ENCODE assay signal across 10 cellular contexts in the genomic region with DNA sequence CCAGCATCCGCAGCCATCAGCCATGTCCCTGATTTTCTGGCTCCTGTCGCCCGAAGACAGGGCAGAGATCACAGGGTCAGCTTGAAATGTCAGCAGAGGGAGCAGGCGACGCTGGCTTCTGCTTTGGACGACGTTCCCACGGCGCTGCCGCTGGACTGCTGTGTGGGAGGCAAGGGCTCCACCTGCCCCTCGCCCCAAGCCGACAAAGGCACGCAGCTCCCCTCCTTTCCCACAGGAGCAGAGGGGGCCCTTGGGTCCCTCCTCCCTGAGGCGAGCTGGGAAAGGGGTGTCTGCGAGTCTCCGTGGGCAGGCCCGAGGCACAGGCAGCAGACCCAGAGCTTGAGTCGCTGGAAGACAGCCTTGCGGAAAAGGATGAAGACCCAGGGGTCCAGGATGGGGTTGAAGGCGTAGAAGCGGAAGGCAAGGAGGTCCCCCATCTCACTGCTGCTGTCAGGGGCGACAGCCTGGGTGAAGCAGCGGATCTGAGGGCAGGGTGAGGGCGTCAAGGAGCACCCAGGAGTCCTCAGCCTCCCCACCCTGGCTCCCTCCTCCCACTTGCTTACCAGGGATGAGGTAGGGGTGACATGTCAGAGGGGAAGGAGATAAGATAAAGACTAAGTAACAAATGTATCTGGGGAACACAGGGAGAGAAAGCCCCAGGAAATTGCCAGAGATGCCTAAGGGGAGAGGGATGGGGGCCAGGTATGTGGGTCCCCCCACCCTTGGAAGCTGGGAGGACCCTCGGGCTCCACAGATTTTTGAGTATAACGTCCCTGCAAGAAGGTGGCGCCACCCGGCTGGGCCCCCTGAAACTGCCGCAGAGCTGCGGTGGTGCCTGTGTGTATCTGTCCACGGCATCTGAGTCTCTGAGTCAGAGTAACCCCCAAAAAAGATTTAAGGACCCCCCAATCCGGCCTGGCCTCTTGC. TPM values are rescaled to one million over a fixed set of nuclear protein-coding genes. Genes with fewer than 3 reads are reported as not detected.
A peak's percentile ranks its signal among the peaks of the same experiment; 100 is the strongest.
DNase-seq lines count a peak whose midpoint lies in the region; ATAC-seq and TF ChIP-seq lines count a peak whose summit lies in the region.
"Had no signal": no experiment of that assay in that cellular context is flagged by ENCODE, and none has a peak within 500 bp of the region (broad histone marks: within the 10 kb centered on the region; RNA-seq: fewer than 3 reads in every experiment).

No MANE protein-coding gene starts in this region.

- H3K9me2 ChIP-seq in HCT116 (ENCODE audit: insufficient read depth) = no peaks in the 10 kb centered on the region

- CTCF ChIA-PET in HCT116 (lab: Charles Lee) = interaction anchor here (3.1 kb wide), 1 partner anchor 7 kb away, joined by 11 read pairs; no protein-coding TSS in a partner anchor

- H3K4me3 Mint-ChIP-seq in activated naive CD8-positive, alpha-beta T cell treated with anti-CD3 and anti-CD28 coated beads, Interleukin-2, amount 50 U/mL, for 24 hours = peak overlapping the region; percentile 87

- no peak overlapping the region for H2AFZ ChIP-seq in HCT116 (ENCODE audit: low read depth, low read length, poor library complexity, severe bottlenecking)

- BruUV-seq in HCT116 (replicated peaks; lab: Mats Ljungman, UMichigan) = no TSS peak

- RAD21 ChIA-PET in HCT116 (lab: Charles Lee; ENCODE audit: low non-redundant PET in 1 of 2, low total read pairs in 2 of 2, uncharacterized antibody in 2 of 2, unreplicated experiment in 2 of 2) = no interaction called here

- no peaks in the 10 kb centered on the region for H4K20me1 ChIP-seq in HCT116 (ENCODE audit: insufficient read depth)

- no peaks in the 10 kb centered on the region for H3K36me3 ChIP-seq in HCT116 (ENCODE audit: control insufficient read depth in 1 of 2, insufficient read depth in 2 of 2, low read length in 2 of 2)

- H3K36me3 Mint-ChIP-seq in activated naive CD8-positive, alpha-beta T cell treated with anti-CD3 and anti-CD28 coated beads, Interleukin-2, amount 50 U/mL, for 24 hours (ENCODE audit: low read depth) = peaks cover 30% of the 10 kb centered on the region

- H3K27me3 ChIP-seq in HCT116 (ENCODE audit: insufficient read depth, low read length) = no peaks in the 10 kb centered on the region

- DNase-seq in HCT116 (ENCODE audit: low read depth, low spot score) (no peak), left lobe of liver (ENCODE audit: low spot score) (no peak), amniotic stem cell (lab: John Stamatoyannopoulos, UW) (no peak), OCI-M1 (lab: John Stamatoyannopoulos, UW) (no peak)
- no peak for DNase-seq in activated naive CD8-positive, alpha-beta T cell treated with anti-CD3 and anti-CD28 coated beads, Interleukin-2, amount 50 U/mL, for 24 hours
- DNase-seq in stimulated activated naive CD8-positive, alpha-beta T cell treated with anti-CD3 and anti-CD28 coated beads, Interleukin-15, Interleukin-2, amounts not matched to agents 100 U/mL and 50 U/mL, for 24 hours = peak; percentile 63
- DNase-seq: NCI-H1092 treated with DMSO at 0.1 percent for 48 hours had no signal

- H3K4me3 ChIP-seq in HCT116 (replicated peaks in 1 of 2; ENCODE audit: low read depth in 1 of 2, low read length in 2 of 2) = no peak overlapping the region

- POLR2A ChIA-PET in HCT116 (lab: Charles Lee) = no interaction called here

- no peak for TF ChIP-seq RAD21 in HCT116 (IDR thresholded peaks at IDR 0.05; ENCODE audit: low read depth)

- H3K79me2 ChIP-seq in HCT116 (ENCODE audit: insufficient read depth, low read length) = no peaks in the 10 kb centered on the region

- no peak for TF ChIP-seq POLR2A in HCT116 (IDR thresholded peaks at IDR 0.05; ENCODE audit: borderline replicate concordance, extremely low read depth, insufficient read depth, insufficient read length)
- TF ChIP-seq POLR2A in GM18505 (IDR thresholded peaks at IDR 0.05; ENCODE audit: borderline replicate concordance, extremely low read depth, insufficient read depth, insufficient read length) = no peak

- ATAC-seq in HCT116 (no peak), left lobe of liver (peak; percentile 34), GM18867 (IDR thresholded peaks at IDR 0.05; ENCODE audit: unreplicated experiment) (no peak), GM18505 (IDR thresholded peaks at IDR 0.05; ENCODE audit: unreplicated experiment) (no peak)
- no peak for ATAC-seq in activated naive CD8-positive, alpha-beta T cell treated with anti-CD3 and anti-CD28 coated beads, Interleukin-2, amount 50 U/mL, for 24 hours
- no peak for ATAC-seq in stimulated activated naive CD8-positive, alpha-beta T cell treated with anti-CD3 and anti-CD28 coated beads, Interleukin-15, Interleukin-2, amounts not matched to agents 100 U/mL and 50 U/mL, for 24 hours

- H3K27ac ChIP-seq in HCT116 (ENCODE audit: low read depth, low read length) = no peak overlapping the region

- no peak overlapping the region for H3K4me2 ChIP-seq in HCT116 (ENCODE audit: low read length)

- H3K9me3 Mint-ChIP-seq in activated naive CD8-positive, alpha-beta T cell treated with anti-CD3 and anti-CD28 coated beads, Interleukin-2, amount 50 U/mL, for 24 hours = no peaks in the 10 kb centered on the region

- no peaks in the 10 kb centered on the region for H3K27me3 Mint-ChIP-seq in activated naive CD8-positive, alpha-beta T cell treated with anti-CD3 and anti-CD28 coated beads, Interleukin-2, amount 50 U/mL, for 24 hours

- peak in 2 of 3 experiments; percentile 34 to 44; a peak in 4 of 6 replicates for TF ChIP-seq CTCF in HCT116 (IDR thresholded peaks at IDR 0.05 in 2 of 3, conservative IDR thresholded peaks at IDR 0.05 in 1 of 3; ENCODE audit: borderline replicate concordance in 1 of 3, insufficient read depth in 1 of 3, low read depth in 2 of 3, low read length in 2 of 3)

- H3K27ac Mint-ChIP-seq in activated naive CD8-positive, alpha-beta T cell treated with anti-CD3 and anti-CD28 coated beads, Interleukin-2, amount 50 U/mL, for 24 hours = peak overlapping the region; percentile 99

- no peak overlapping the region for H3K9ac ChIP-seq in HCT116 (ENCODE audit: low read length)

- peaks cover 0 to 26% of the 10 kb centered on the region in 2 experiments; a peak in 3 of 4 replicates for H3K4me1 ChIP-seq in HCT116 (ENCODE audit: control insufficient read depth in 1 of 2, insufficient read depth in 2 of 2, low read length in 2 of 2)

- H3K9me3 ChIP-seq in HCT116 (ENCODE audit: control insufficient read depth in 1 of 2, insufficient read depth in 1 of 2, low read depth in 1 of 2, low read length in 2 of 2) = no peaks in the 10 kb centered on the region

- H3K4me1 Mint-ChIP-seq in activated naive CD8-positive, alpha-beta T cell treated with anti-CD3 and anti-CD28 coated beads, Interleukin-2, amount 50 U/mL, for 24 hours = peaks cover 84% of the 10 kb centered on the region

- intact Hi-C loops in HCT116 (cut with micrococcal nuclease) = no loop called here

TF ChIP-seq in HCT116, 20 proteins besides CTCF, POLR2A, EP300 and RAD21 (continues in another document):
- TF ChIP-seq EZH2 (IDR thresholded peaks at IDR 0.05) = no peak
- TF ChIP-seq CEBPB (IDR thresholded peaks at IDR 0.05; ENCODE audit: low read depth) = no peak
- TF ChIP-seq FOSL1 (IDR thresholded peaks at IDR 0.05; ENCODE audit: low read depth) = no peak
- no peak for TF ChIP-seq EGR1 (IDR thresholded peaks at IDR 0.05; ENCODE audit: low read depth)
- no peak for TF ChIP-seq SIN3A (IDR thresholded peaks at IDR 0.05; ENCODE audit: low read depth)
- TF ChIP-seq TCF7L2 (IDR thresholded peaks at IDR 0.05; ENCODE audit: borderline replicate concordance, extremely low read depth, insufficient read depth, insufficient read length) = no peak
- no peak for TF ChIP-seq EZH2phosphoT487 (IDR thresholded peaks at IDR 0.05; ENCODE audit: borderline replicate concordance)
- TF ChIP-seq, protein P1, sequence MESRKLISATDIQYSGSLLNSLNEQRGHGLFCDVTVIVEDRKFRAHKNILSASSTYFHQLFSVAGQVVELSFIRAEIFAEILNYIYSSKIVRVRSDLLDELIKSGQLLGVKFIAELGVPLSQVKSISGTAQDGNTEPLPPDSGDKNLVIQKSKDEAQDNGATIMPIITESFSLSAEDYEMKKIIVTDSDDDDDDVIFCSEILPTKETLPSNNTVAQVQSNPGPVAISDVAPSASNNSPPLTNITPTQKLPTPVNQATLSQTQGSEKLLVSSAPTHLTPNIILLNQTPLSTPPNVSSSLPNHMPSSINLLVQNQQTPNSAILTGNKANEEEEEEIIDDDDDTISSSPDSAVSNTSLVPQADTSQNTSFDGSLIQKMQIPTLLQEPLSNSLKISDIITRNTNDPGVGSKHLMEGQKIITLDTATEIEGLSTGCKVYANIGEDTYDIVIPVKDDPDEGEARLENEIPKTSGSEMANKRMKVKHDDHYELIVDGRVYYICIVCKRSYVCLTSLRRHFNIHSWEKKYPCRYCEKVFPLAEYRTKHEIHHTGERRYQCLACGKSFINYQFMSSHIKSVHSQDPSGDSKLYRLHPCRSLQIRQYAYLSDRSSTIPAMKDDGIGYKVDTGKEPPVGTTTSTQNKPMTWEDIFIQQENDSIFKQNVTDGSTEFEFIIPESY (IDR thresholded peaks at IDR 0.05; ENCODE audit: extremely low read depth, insufficient replicate concordance, low read length) = no peak
- no peak for TF ChIP-seq ZNF274 (IDR thresholded peaks at IDR 0.05; ENCODE audit: low read depth, low read length)
- no peak for TF ChIP-seq SP1 (IDR thresholded peaks at IDR 0.05; ENCODE audit: low read depth)
- TF ChIP-seq SRF (IDR thresholded peaks at IDR 0.05; ENCODE audit: low read depth) = no peak
- no peak for TF ChIP-seq YY1 (IDR thresholded peaks at IDR 0.05; ENCODE audit: extremely low read depth, insufficient replicate concordance, low read depth, low read length)
- TF ChIP-seq, protein P2, sequence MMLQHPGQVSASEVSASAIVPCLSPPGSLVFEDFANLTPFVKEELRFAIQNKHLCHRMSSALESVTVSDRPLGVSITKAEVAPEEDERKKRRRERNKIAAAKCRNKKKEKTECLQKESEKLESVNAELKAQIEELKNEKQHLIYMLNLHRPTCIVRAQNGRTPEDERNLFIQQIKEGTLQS (IDR thresholded peaks at IDR 0.05) = no peak
- TF ChIP-seq, protein P3, sequence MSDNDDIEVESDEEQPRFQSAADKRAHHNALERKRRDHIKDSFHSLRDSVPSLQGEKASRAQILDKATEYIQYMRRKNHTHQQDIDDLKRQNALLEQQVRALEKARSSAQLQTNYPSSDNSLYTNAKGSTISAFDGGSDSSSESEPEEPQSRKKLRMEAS (IDR thresholded peaks at IDR 0.05) = no peak

RNA-seq across cellular contexts. Expression of a gene that starts 3.4 kb away (rescaled TPM):
- total RNA-seq in HCT116 (2021; ENCODE audit: unreplicated experiment) (not detected), left lobe of liver (3.0 TPM)
- polyA plus RNA-seq in HCT116 (2012) = 0.03 TPM in 1 of 2 replicates, not detected in the other

RNA-seq across cellular contexts. Expression of a gene that starts 14.5 kb away (rescaled TPM):
- total RNA-seq in HCT116 (2021; ENCODE audit: unreplicated experiment) = not detected
- not detected in 2 replicates for polyA plus RNA-seq in HCT116 (2012)
- not detected for total RNA-seq in left lobe of liver
- total RNA-seq: lung microvascular endothelial cell had no signal

RNA-seq across cellular contexts. Expression of a gene that starts 20.3 kb away (rescaled TPM):
- total RNA-seq in HCT116 (2021; ENCODE audit: unreplicated experiment) = 335 TPM
- polyA plus RNA-seq in HCT116 (2012) = 437 and 457 TPM in 2 replicates
- total RNA-seq in left lobe of liver = 89.6 TPM

RNA-seq across cellular contexts. Expression of a gene that starts 39.5 kb away (rescaled TPM):
- total RNA-seq in HCT116 (2021; ENCODE audit: unreplicated experiment) = 2.0 TPM
- 0.64 and 1.3 TPM in 2 replicates for polyA plus RNA-seq in HCT116 (2012)
- 1.2 TPM for total RNA-seq in left lobe of liver
